9 cellular contexts compared by ENCODE assay signal in genomic region chr10:46555713-46556514, GRCh38. TPM values are rescaled to one million over a fixed set of nuclear protein-coding genes. Genes with fewer than 3 reads are reported as not detected.
DNase-seq lines count a peak whose midpoint lies in the region; ATAC-seq and TF ChIP-seq lines count a peak whose summit lies in the region.
"Had no signal": no experiment of that assay in that cellular context is flagged by ENCODE, and none has a peak within 500 bp of the region (broad histone marks: within the 10 kb centered on the region; RNA-seq: fewer than 3 reads in every experiment).

No MANE protein-coding gene starts in this region.

- peaks cover 6% of the 10 kb centered on the region for H3K4me1 ChIP-seq in ovary (ENCODE audit: insufficient read depth)

- no peak overlapping the region for H3K4me3 Mint-ChIP-seq in CD14-positive monocyte
- H3K4me3 Mint-ChIP-seq in activated CD8-positive, alpha-beta T cell treated with anti-CD3 and anti-CD28 coated beads for 36 hours: no peak overlapping the region

- H3K27me3 ChIP-seq in ovary (no peaks in the 10 kb centered on the region), MG63 (peaks cover 5% of the 10 kb centered on the region)

- no peak for TF ChIP-seq EP300 in ovary (IDR thresholded peaks at IDR 0.05)

- WGBS in ovary, 3 donors: 37 to 40% (median 38%) methylated on average over 47 of the region's 47 CpGs

- H3K27me3 Mint-ChIP-seq in CD14-positive monocyte (ENCODE audit: low read depth in 3 of 3): peaks cover 0 to 21% (median 0%) of the 10 kb centered on the region in 3 donors
- H3K27me3 Mint-ChIP-seq in activated CD8-positive, alpha-beta T cell treated with anti-CD3 and anti-CD28 coated beads for 36 hours: peaks cover 6% of the 10 kb centered on the region

- TF ChIP-seq POLR2A in ovary (IDR thresholded peaks at IDR 0.05): no peak

- intact Hi-C loops in CD14-positive monocyte (cut with micrococcal nuclease) (no loop called here), Right ventricle myocardium superior (cut with DNase I) (no loop called here), ovary (cut with DNase I) (no loop called here)
- intact Hi-C loops in activated CD8-positive, alpha-beta T cell treated with anti-CD3 and anti-CD28 coated beads for 36 hours (cut with micrococcal nuclease): no loop called here

- peaks cover 0 to 4% of the 10 kb centered on the region in 2 donors for H3K36me3 Mint-ChIP-seq in CD14-positive monocyte
- no peaks in the 10 kb centered on the region for H3K36me3 Mint-ChIP-seq in activated CD8-positive, alpha-beta T cell treated with anti-CD3 and anti-CD28 coated beads for 36 hours (ENCODE audit: low read depth)

- H3K27ac ChIP-seq in ovary: no peak overlapping the region
- no peak overlapping the region for H3K27ac ChIP-seq in RWPE1

- H3K4me1 Mint-ChIP-seq in CD14-positive monocyte: peaks cover 9% of the 10 kb centered on the region
- H3K4me1 Mint-ChIP-seq in activated CD8-positive, alpha-beta T cell treated with anti-CD3 and anti-CD28 coated beads for 36 hours (ENCODE audit: low read depth): peaks cover 4% of the 10 kb centered on the region

- no peak for TF ChIP-seq CTCF in CD14-positive monocyte (IDR thresholded peaks at IDR 0.05)
- TF ChIP-seq CTCF in activated CD8-positive, alpha-beta T cell treated with anti-CD3 and anti-CD28 coated beads for 36 hours (IDR thresholded peaks at IDR 0.05): no peak
- no peak for TF ChIP-seq CTCF in ovary (IDR thresholded peaks at IDR 0.05)
- TF ChIP-seq CTCF in RWPE1 (conservative IDR thresholded peaks at IDR 0.05; ENCODE audit: low read depth): no peak

- H3K36me3 ChIP-seq in ovary (no peaks in the 10 kb centered on the region), MG63 (no peaks in the 10 kb centered on the region)

- CTCF ChIA-PET in activated CD8-positive, alpha-beta T cell treated with anti-CD3 and anti-CD28 coated beads for 36 hours (lab: Charles Lee): interaction anchor here (0.7 to 1.0 kb wide), 2 partner anchors 11 to 15 kb away, joined by 3 to 4 read pairs; no protein-coding TSS in a partner anchor
- CTCF ChIA-PET in RWPE1 (lab: Yijun Ruan, JAX): interaction anchor here (0.7 kb wide), 2 partner anchors 309 to 1945 kb away, joined by 3 read pairs; no protein-coding TSS in a partner anchor

- H3K9me3 ChIP-seq in ovary: no peaks in the 10 kb centered on the region
- H3K9me3 ChIP-seq in MG63: no peaks in the 10 kb centered on the region

- POLR2A ChIA-PET in activated CD8-positive, alpha-beta T cell treated with anti-CD3 and anti-CD28 coated beads for 36 hours (lab: Charles Lee): no interaction called here
- POLR2A ChIA-PET in RWPE1 (lab: Yijun Ruan, JAX; ENCODE audit: low non-redundant PET): no interaction called here

- H3K27ac Mint-ChIP-seq in CD14-positive monocyte: no peak overlapping the region
- H3K27ac Mint-ChIP-seq in activated CD8-positive, alpha-beta T cell treated with anti-CD3 and anti-CD28 coated beads for 36 hours: no peak overlapping the region

- peaks cover 0 to 10% (median 3%) of the 10 kb centered on the region in 7 donors for H3K9me3 Mint-ChIP-seq in CD14-positive monocyte
- no peaks in the 10 kb centered on the region for H3K9me3 Mint-ChIP-seq in activated CD8-positive, alpha-beta T cell treated with anti-CD3 and anti-CD28 coated beads for 36 hours

- peak; percentile 11 for ATAC-seq in activated CD8-positive, alpha-beta T cell treated with anti-CD3 and anti-CD28 coated beads for 36 hours
- no peak for ATAC-seq in Right ventricle myocardium superior (ENCODE audit: poor library complexity)

- peak; percentile 47 for DNase-seq in CD14-positive monocyte (ENCODE audit: low spot score)
- DNase-seq in activated CD8-positive, alpha-beta T cell treated with anti-CD3 and anti-CD28 coated beads for 36 hours: no peak
- DNase-seq in Right ventricle myocardium superior: peak; percentile 52
- peak; percentile 9 to 34 (median 26) for DNase-seq in ovary
- no peak for DNase-seq in MG63
- DNase-seq in RWPE1 (ENCODE audit: low spot score): no peak
- DNase-seq in medulla oblongata (ENCODE audit: extremely low spot score): no peak
- DNase-seq in NCI-H1105 (lab: John Stamatoyannopoulos, UW): no peak
- DNase-seq: NCI-H1092 treated with DMSO at 0.1 percent for 48 hours had no signal

- peak overlapping the region; percentile 19 for H3K4me3 ChIP-seq in ovary
- H3K4me3 ChIP-seq in MG63: no peak overlapping the region

RNA-seq across cellular contexts. Expression of gene GPRIN2, which starts 0.5 kb away (rescaled TPM):
- polyA plus RNA-seq in CD14-positive monocyte (not detected), ovary (under 1 TPM in 1 of 2 donors, not detected in 1; 0.22 TPM)
- not detected for total RNA-seq in activated CD8-positive, alpha-beta T cell treated with anti-CD3 and anti-CD28 coated beads for 36 hours
- total RNA-seq in Right ventricle myocardium superior (not detected), ovary (1 to 10 TPM in 1 of 7 donors, under 1 TPM in 3, not detected in 3; 0.27 to 2.4 (median 0.78) TPM)
- not detected in 2 replicates for total RNA-seq in MG63 (2014; rRNA removed; shearing (Covaris generic); ENCODE audit: low replicate concordance)

RNA-seq across cellular contexts. Expression of gene SYT15, which starts 23.0 kb away (rescaled TPM):
- polyA plus RNA-seq in CD14-positive monocyte (under 1 TPM in 1 of 2 donors, not detected in 1; 0.23 TPM), ovary (1 to 10 TPM; 1.2 to 4.6 TPM)
- under 1 TPM; 0.59 to 0.98 TPM for total RNA-seq in activated CD8-positive, alpha-beta T cell treated with anti-CD3 and anti-CD28 coated beads for 36 hours
- total RNA-seq in Right ventricle myocardium superior (2.7 TPM), ovary (1 to 10 TPM in 6 of 7 donors, under 1 TPM in 1; 0.24 to 5.3 (median 3.2) TPM)
- total RNA-seq in MG63 (2014; rRNA removed; shearing (Covaris generic); ENCODE audit: low replicate concordance): 0.76 TPM in 1 of 2 replicates, not detected in the other

Comparison
In these comparisons a context has a peak if more than half of its experiments do, and no peak if none do; other contexts are left out.
1. DNase-seq: peak in CD14-positive monocyte (single experiment), Right ventricle myocardium superior (single experiment) and ovary (5 of 5); none in activated CD8-positive, alpha-beta T cell treated with anti-CD3 and anti-CD28 coated beads for 36 hours (single experiment), MG63 (single experiment), RWPE1 (single experiment), medulla oblongata (single experiment) and NCI-H1105 (single experiment).